8 cellular contexts compared by ENCODE assay signal in genomic region chr21:32770514-32771133, GRCh38. TPM values are rescaled to one million over a fixed set of nuclear protein-coding genes. Genes with fewer than 3 reads are reported as not detected.
A peak's percentile ranks its signal among the peaks of the same experiment; 100 is the strongest.
DNase-seq lines count a peak whose midpoint lies in the region; TF ChIP-seq lines count a peak whose summit lies in the region.

No MANE protein-coding gene starts in this region.

- H3K4me1 ChIP-seq in Karpas-422 (ENCODE audit: low read length) (peaks cover 26% of the 10 kb centered on the region), ascending aorta (peaks cover 3 to 19% of the 10 kb centered on the region in 2 donors), spleen (peaks cover 17 to 74% (median 44%) of the 10 kb centered on the region in 6 donors)

- H2AFZ ChIP-seq in Karpas-422 (ENCODE audit: low read length), result no peak overlapping the region

- peaks cover 65% of the 10 kb centered on the region for H3K79me2 ChIP-seq in Karpas-422 (ENCODE audit: low read length)

- H3K4me2 ChIP-seq in Karpas-422 (ENCODE audit: low read depth, low read length, poor library complexity, severe bottlenecking), result peak overlapping the region; percentile 78

- H3K27me3 Mint-ChIP-seq in activated naive CD4-positive, alpha-beta T cell treated with anti-CD3 and anti-CD28 coated beads, Interleukin-2, amount 10 ng/mL, durations not matched to agents 7 days and 5 days, result peaks cover 8% of the 10 kb centered on the region
- H3K27me3 Mint-ChIP-seq in immature natural killer cell (ENCODE audit: low read depth in 3 of 3), result peaks cover 14 to 27% (median 15%) of the 10 kb centered on the region in 3 donors

- peak overlapping the region; percentile 68 for H3K27ac ChIP-seq in Karpas-422 (ENCODE audit: low read length)
- peak overlapping the region; percentile 77 to 93 for H3K27ac ChIP-seq in ascending aorta
- H3K27ac ChIP-seq in spleen, result peak overlapping the region; percentile 67 to 96 (median 93)

- no peak for TF ChIP-seq POLR2A in spleen (IDR thresholded peaks at IDR 0.05)

- H4K20me1 ChIP-seq in Karpas-422 (ENCODE audit: insufficient read depth, low read depth, low read length), result peaks cover 22% of the 10 kb centered on the region

- peak overlapping the region; percentile 93 for H3K27ac Mint-ChIP-seq in activated naive CD4-positive, alpha-beta T cell treated with anti-CD3 and anti-CD28 coated beads, Interleukin-2, amount 10 ng/mL, durations not matched to agents 7 days and 5 days
- peak overlapping the region; percentile 90 to 99 (median 95) for H3K27ac Mint-ChIP-seq in immature natural killer cell

- no peaks in the 10 kb centered on the region for H3K27me3 ChIP-seq in Karpas-422 (ENCODE audit: low read length)
- no peaks in the 10 kb centered on the region for H3K27me3 ChIP-seq in ascending aorta
- H3K27me3 ChIP-seq in spleen (replicated peaks in 1 of 7), result peaks cover 0 to 4% (median 0%) of the 10 kb centered on the region in 7 donors

- H3K9me3 ChIP-seq in Karpas-422 (ENCODE audit: low read length) (no peaks in the 10 kb centered on the region), ascending aorta (no peaks in the 10 kb centered on the region), spleen (no peaks in the 10 kb centered on the region)

- peak overlapping the region; percentile 82 for H3K9ac ChIP-seq in Karpas-422 (ENCODE audit: low read length)

- peaks cover 65% of the 10 kb centered on the region for H3K4me1 Mint-ChIP-seq in activated naive CD4-positive, alpha-beta T cell treated with anti-CD3 and anti-CD28 coated beads, Interleukin-2, amount 10 ng/mL, durations not matched to agents 7 days and 5 days
- H3K4me1 Mint-ChIP-seq in immature natural killer cell, result peaks cover 60 to 71% of the 10 kb centered on the region in 2 donors

- TF ChIP-seq CTCF in ascending aorta (IDR thresholded peaks at IDR 0.05) (peak in 1 of 3 experiments; percentile 5), spleen (IDR thresholded peaks at IDR 0.05 in 8 of 11, conservative IDR thresholded peaks at IDR 0.05 in 3 of 11) (no peak)

- H3K36me3 Mint-ChIP-seq in activated naive CD4-positive, alpha-beta T cell treated with anti-CD3 and anti-CD28 coated beads, Interleukin-2, amount 10 ng/mL, durations not matched to agents 7 days and 5 days, result peaks cover 41% of the 10 kb centered on the region
- H3K36me3 Mint-ChIP-seq in immature natural killer cell, result peaks cover 0 to 27% (median 11%) of the 10 kb centered on the region in 3 donors

- peaks cover 40% of the 10 kb centered on the region for H3K36me3 ChIP-seq in Karpas-422 (ENCODE audit: insufficient read depth, low read length)
- H3K36me3 ChIP-seq in ascending aorta, result peaks cover 0 to 6% of the 10 kb centered on the region in 2 donors
- peaks cover 0 to 31% (median 6%) of the 10 kb centered on the region in 6 donors for H3K36me3 ChIP-seq in spleen

- intact Hi-C loops in ascending aorta (cut with DNase I) (loop anchor here (1.0 to 10.0 kb wide), 3 partner anchors 158 to 1038 kb away; partner anchors contain the start of genes CFAP298, IL10RB and SCAF4), spleen (cut with DNase I; ENCODE audit: low total_unique reads) (no loop called here)

- DNase-seq in activated naive CD4-positive, alpha-beta T cell treated with anti-CD3 and anti-CD28 coated beads, Interleukin-2, amount 10 ng/mL, durations not matched to agents 7 days and 5 days, result no peak
- no peak for DNase-seq in activated naive CD4-positive, alpha-beta T cell treated with anti-CD3 and anti-CD28 coated beads, Interleukin-2, amount 50 U/mL, for 16 hours
- DNase-seq in Karpas-422, result peak; percentile 51
- no peak for DNase-seq in ascending aorta (ENCODE audit: low spot score in 2 of 2)
- no peak for DNase-seq in immature natural killer cell
- no peak for DNase-seq in spleen
- DNase-seq in NCI-H2171 treated with DMSO at 0.1 percent for 48 hours (lab: John Stamatoyannopoulos, UW), result no peak
- no peak for DNase-seq in stimulated activated naive CD4-positive, alpha-beta T cell treated with Interleukin-2 at 50 U/mL for 16 hours (lab: John Stamatoyannopoulos, UW)

- H3K4me3 ChIP-seq in Karpas-422 (ENCODE audit: low read length), result peak overlapping the region; percentile 89
- H3K4me3 ChIP-seq in ascending aorta, result peak overlapping the region; percentile 75 to 93
- peak overlapping the region; percentile 52 to 87 (median 76) for H3K4me3 ChIP-seq in spleen

- H3K4me3 Mint-ChIP-seq in activated naive CD4-positive, alpha-beta T cell treated with anti-CD3 and anti-CD28 coated beads, Interleukin-2, amount 10 ng/mL, durations not matched to agents 7 days and 5 days, result peak overlapping the region; percentile 92
- H3K4me3 Mint-ChIP-seq in immature natural killer cell, result peak overlapping the region; percentile 94 to 96 (median 96)

- H3K9me3 Mint-ChIP-seq in activated naive CD4-positive, alpha-beta T cell treated with anti-CD3 and anti-CD28 coated beads, Interleukin-2, amount 10 ng/mL, durations not matched to agents 7 days and 5 days, result no peaks in the 10 kb centered on the region
- H3K9me3 Mint-ChIP-seq in immature natural killer cell, result peaks cover 0 to 5% (median 2%) of the 10 kb centered on the region in 6 donors

- H3K9me2 ChIP-seq in Karpas-422 (replicated peaks; ENCODE audit: insufficient read depth, low read length), result no peaks in the 10 kb centered on the region

- 5 to 7% (median 6%) methylated on average over 13 to 14 of the region's 14 CpGs for WGBS in spleen, 5 donors

- CTCF ChIA-PET in activated naive CD4-positive, alpha-beta T cell treated with anti-CD3 and anti-CD28 coated beads, Interleukin-2, amount 10 ng/mL, durations not matched to agents 7 days and 5 days (lab: Charles Lee), result interaction anchor here (0.8 to 1.5 kb wide), 2 partner anchors 20 to 31 kb away, joined by 3 to 4 read pairs; no protein-coding TSS in a partner anchor

RNA-seq across cellular contexts. Expression of gene PAXBP1, which starts 0.9 kb away (rescaled TPM):
- 58.5 and 87.7 TPM in 2 replicates for total RNA-seq in Karpas-422 (2014; rRNA removed; shearing (Covaris generic); ENCODE audit: low replicate concordance)
- total RNA-seq in ascending aorta, result 18.3 TPM
- polyA plus RNA-seq in immature natural killer cell, result 10 to 100 TPM in 1 of 3 donors, 1 to 10 TPM in 2; 1.3 to 11.6 (median 4.9) TPM
- total RNA-seq in spleen, result 10 to 100 TPM; 37.7 to 80.0 (median 43.5) TPM
- 10 to 100 TPM; 18.9 to 26.4 (median 20.6) TPM for polyA plus RNA-seq in spleen

RNA-seq across cellular contexts. Expression of gene SYNJ1, which starts 42.8 kb away (rescaled TPM):
- 2.6 and 6.0 TPM in 2 replicates for total RNA-seq in Karpas-422 (2014; rRNA removed; shearing (Covaris generic); ENCODE audit: low replicate concordance)
- total RNA-seq in ascending aorta, result 12.1 TPM
- polyA plus RNA-seq in immature natural killer cell, result 1 to 10 TPM in 2 of 3 donors, under 1 TPM in 1; 0.05 to 7.9 (median 2.1) TPM
- total RNA-seq in spleen, result 10 to 100 TPM; 17.4 to 30.3 (median 23.1) TPM
- polyA plus RNA-seq in spleen, result 1 to 10 TPM; 3.3 to 5.3 (median 3.7) TPM
